In genomic region chr5:172659909-172660628, GRCh38 we compare ENCODE assay signal across 1 cellular context.
TF ChIP-seq lines count a peak whose summit lies in the region.

No MANE protein-coding gene starts in this region.

TF ChIP-seq in HepG2, 621 proteins besides CTCF, POLR2A, EP300 and RAD21 (continued from another document and continues in another):
- TF ChIP-seq KLF6 (CRISPR knock-in tag; IDR thresholded peaks at IDR 0.05) = peak; percentile 70
- TF ChIP-seq CC2D1A (CRISPR knock-in tag; IDR thresholded peaks at IDR 0.05) = no peak
- no peak for TF ChIP-seq ZSCAN21 (CRISPR knock-in tag; IDR thresholded peaks at IDR 0.05; ENCODE audit: borderline replicate concordance)
- peak; percentile 40; the same call in 1 of the 2 replicates for TF ChIP-seq MYC (CRISPR knock-in tag; IDR thresholded peaks at IDR 0.05; ENCODE audit: borderline replicate concordance)
- TF ChIP-seq KAT2B (IDR thresholded peaks at IDR 0.05; ENCODE audit: borderline replicate concordance, low read depth, low read length) = no peak
- TF ChIP-seq ZHX1 (CRISPR knock-in tag; IDR thresholded peaks at IDR 0.05; ENCODE audit: low read depth) = no peak
- TF ChIP-seq SKIL (CRISPR knock-in tag; IDR thresholded peaks at IDR 0.05; ENCODE audit: borderline replicate concordance) = peak; percentile 66; the same call in 1 of the 2 replicates
- TF ChIP-seq ATAD3A (CRISPR knock-in tag; IDR thresholded peaks at IDR 0.05) = no peak
- 0 out of 2 replicates have a peak, but pooled peaks have one; percentile 85 for TF ChIP-seq ZFP90 (CRISPR knock-in tag; IDR thresholded peaks at IDR 0.05; ENCODE audit: borderline replicate concordance)
- no peak for TF ChIP-seq TIGD3 (CRISPR knock-in tag; IDR thresholded peaks at IDR 0.05; ENCODE audit: borderline replicate concordance)
- no peak for TF ChIP-seq ZSCAN12 (CRISPR knock-in tag; IDR thresholded peaks at IDR 0.05)
- no peak for TF ChIP-seq ZFP37 (CRISPR knock-in tag; IDR thresholded peaks at IDR 0.05; ENCODE audit: borderline replicate concordance)
- peak; percentile 64 for TF ChIP-seq SOX5 (CRISPR knock-in tag; IDR thresholded peaks at IDR 0.05; ENCODE audit: borderline replicate concordance)
- TF ChIP-seq ZNF549 (CRISPR knock-in tag; IDR thresholded peaks at IDR 0.05) = peak; percentile 67; the same call in 1 of the 2 replicates
- no peak for TF ChIP-seq IRF9 (CRISPR knock-in tag; IDR thresholded peaks at IDR 0.05; ENCODE audit: borderline replicate concordance)
- peak; percentile 71 for TF ChIP-seq TFDP2 (CRISPR knock-in tag; IDR thresholded peaks at IDR 0.05)
- TF ChIP-seq ELF4 (CRISPR knock-in tag; IDR thresholded peaks at IDR 0.05; ENCODE audit: borderline replicate concordance) = no peak
- TF ChIP-seq ZNF616 (CRISPR knock-in tag; IDR thresholded peaks at IDR 0.05; ENCODE audit: low read depth) = no peak
- TF ChIP-seq ZNF17 (CRISPR knock-in tag; IDR thresholded peaks at IDR 0.05) = no peak
- TF ChIP-seq ZNF737 (CRISPR knock-in tag; IDR thresholded peaks at IDR 0.05; ENCODE audit: borderline replicate concordance) = 0 out of 2 replicates have a peak, but pooled peaks have one; percentile 2
- no peak; the same call in 1 of the 2 replicates for TF ChIP-seq ZNF772 (CRISPR knock-in tag; IDR thresholded peaks at IDR 0.05)
- TF ChIP-seq KMT2B (CRISPR knock-in tag; IDR thresholded peaks at IDR 0.05) = 0 out of 2 replicates have a peak, but pooled peaks have one; percentile 26
- peak; percentile 83; the same call in 1 of the 2 replicates for TF ChIP-seq ZNF670 (CRISPR knock-in tag; IDR thresholded peaks at IDR 0.05; ENCODE audit: borderline replicate concordance)
- 0 out of 2 replicates have a peak, but pooled peaks have one; percentile 32 for TF ChIP-seq BRF2 (CRISPR knock-in tag; IDR thresholded peaks at IDR 0.05)
- peak; percentile 19; the same call in 1 of the 2 replicates for TF ChIP-seq ZBED4 (CRISPR knock-in tag; IDR thresholded peaks at IDR 0.05; ENCODE audit: borderline replicate concordance)
- TF ChIP-seq STAG1 (CRISPR knock-in tag; IDR thresholded peaks at IDR 0.05) = no peak; the same call in 1 of the 2 replicates
- TF ChIP-seq TEF (CRISPR knock-in tag; IDR thresholded peaks at IDR 0.05) = no peak
- peak; percentile 96 for TF ChIP-seq HIVEP1 (CRISPR knock-in tag; IDR thresholded peaks at IDR 0.05)
- peak; percentile 10 for TF ChIP-seq ZNF781 (CRISPR knock-in tag; IDR thresholded peaks at IDR 0.05; ENCODE audit: borderline replicate concordance, not compliant biosample characterization)
- TF ChIP-seq KDM2A (CRISPR knock-in tag; IDR thresholded peaks at IDR 0.05; ENCODE audit: borderline replicate concordance, low read depth) = peak; percentile 73
- TF ChIP-seq ZNF780A (CRISPR knock-in tag; IDR thresholded peaks at IDR 0.05) = no peak; the same call in 1 of the 2 replicates
- no peak for TF ChIP-seq ZNF512 (CRISPR knock-in tag; IDR thresholded peaks at IDR 0.05)
- peak; percentile 61; the same call in 1 of the 2 replicates for TF ChIP-seq KDM5B (CRISPR knock-in tag; IDR thresholded peaks at IDR 0.05; ENCODE audit: borderline replicate concordance)
- TF ChIP-seq RFXANK (CRISPR knock-in tag; IDR thresholded peaks at IDR 0.05) = no peak
- peak; percentile 11; the same call in 1 of the 2 replicates for TF ChIP-seq BCL6 (CRISPR knock-in tag; IDR thresholded peaks at IDR 0.05)
